Comparison of ENCODE assay signal across 28 cellular contexts in the genomic region with DNA sequence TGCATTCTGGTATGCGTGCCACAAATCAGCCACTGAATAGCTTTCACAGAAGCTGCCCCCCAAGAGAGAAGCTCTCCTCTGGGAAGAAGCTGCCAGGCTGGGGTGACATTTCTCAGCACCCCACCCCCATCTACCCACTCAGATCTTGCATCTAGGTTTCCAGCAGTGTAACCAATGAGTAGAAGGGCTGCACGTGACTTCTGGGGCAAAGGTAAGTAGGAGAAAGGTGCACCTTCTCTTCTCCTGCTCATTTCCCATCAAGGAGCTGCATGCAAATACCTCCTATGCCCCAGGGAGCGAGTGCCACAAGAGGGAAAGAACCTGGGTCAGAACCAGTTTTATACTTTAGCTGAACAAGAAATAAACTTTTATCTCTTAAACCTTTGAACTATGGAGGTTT.
"Had no signal": no experiment of that assay in that cellular context is flagged by ENCODE, and none has a peak within 500 bp of the region (broad histone marks: within the 10 kb centered on the region; RNA-seq: fewer than 3 reads in every experiment).

No MANE protein-coding gene starts in this region.

- H3K36me3 ChIP-seq: neutrophil, pancreas, suprapubic skin, tibial artery, transverse colon, upper lobe of right lung, uterus had no signal

- FAIRE-seq: pancreas had no signal

- H3K27ac ChIP-seq: neutrophil, pancreas, psoas muscle, skin epidermis, suprapubic skin, testis, tibial artery, transverse colon, upper lobe of right lung, uterus had no signal

- H3K36me3 Mint-ChIP-seq: naive thymus-derived CD8-positive, alpha-beta T cell; natural killer cell treated with Interleukin-12 subunit alpha and Interleukin-12 subunit beta and Interleukin-15 and Interleukin-18, amount 100 ng/mL, for 72 hours; type B pancreatic cell had no signal

- H3K9me3 Mint-ChIP-seq: natural killer cell treated with Interleukin-12 subunit alpha and Interleukin-12 subunit beta and Interleukin-15 and Interleukin-18, amount 100 ng/mL, for 72 hours; type B pancreatic cell had no signal

- H3K9me3 ChIP-seq: neutrophil, suprapubic skin, testis, upper lobe of right lung, uterus had no signal

- H3K4me3 ChIP-seq: pancreas, psoas muscle, skin epidermis, suprapubic skin, testis, tibial artery, transverse colon, upper lobe of right lung, uterus had no signal

- ATAC-seq: naive thymus-derived CD8-positive, alpha-beta T cell; pancreas; psoas muscle; right cardiac atrium; sciatic nerve; stimulated activated memory B cell treated with anti-CD40 and anti-IgM and Interleukin-4, amounts not matched to agents 10 μg/mL and 1 μg/mL and 100 μg/mL, for 72 hours; stimulated activated naive CD8-positive, alpha-beta T cell treated with anti-CD3 and anti-CD28 coated beads, Interleukin-15, amount 100 ng/mL, for 72 hours; stimulated activated naive CD8-positive, alpha-beta T cell treated with anti-CD3 and anti-CD28 coated beads, Interleukin-15, Interleukin-2, amounts not matched to agents 100 U/mL and 50 U/mL, for 24 hours; upper lobe of right lung had no signal

- H3K4me1 Mint-ChIP-seq: naive B cell; naive thymus-derived CD8-positive, alpha-beta T cell; nephron progenitor cell; neural crest cell had no signal

- DNase-seq: naive B cell; naive thymus-derived CD8-positive, alpha-beta T cell; nephron progenitor cell; nucleus accumbens; pancreas; psoas muscle; right cardiac atrium; stimulated activated CD4-positive, alpha-beta T cell treated with anti-CD3 and anti-CD28 coated beads, Interleukin-15, amount 100 ng/mL, for 24 hours; stimulated activated CD4-positive, alpha-beta T cell treated with anti-CD3 and anti-CD28 coated beads, Interleukin-4, amount 100 ng/mL, for 1 hour; stimulated activated CD4-positive, alpha-beta T cell treated with anti-CD3 and anti-CD28 coated beads, Interleukin-4, amount 100 ng/mL, for 4 hours; stimulated activated CD8-positive, alpha-beta memory T cell treated with anti-CD3 and anti-CD28 coated beads, Interleukin-4, amount 100 ng/mL, for 48 hours; stimulated activated naive CD4-positive, alpha-beta T cell; stimulated activated naive CD8-positive, alpha-beta T cell treated with anti-CD3 and anti-CD28 coated beads, Interleukin-15, amount 100 ng/mL, for 72 hours; stimulated activated naive CD8-positive, alpha-beta T cell treated with anti-CD3 and anti-CD28 coated beads, Interleukin-15, Interleukin-2, amounts not matched to agents 100 U/mL and 50 U/mL, for 24 hours; substantia nigra; testis; tibial artery; transverse colon; upper lobe of right lung; uterus had no signal

- H3K4me3 Mint-ChIP-seq: naive thymus-derived CD8-positive, alpha-beta T cell; natural killer cell treated with Interleukin-12 subunit alpha and Interleukin-12 subunit beta and Interleukin-15 and Interleukin-18, amount 100 ng/mL, for 72 hours; nephron progenitor cell; neural crest cell; stimulated activated memory B cell treated with anti-CD40 and anti-IgM and Interleukin-4, amounts not matched to agents 10 μg/mL and 1 μg/mL and 100 μg/mL, for 72 hours; stimulated activated naive CD8-positive, alpha-beta T cell treated with anti-CD3 and anti-CD28 coated beads, Interleukin-15, amount 100 ng/mL, for 72 hours; type B pancreatic cell had no signal

- H3K27me3 Mint-ChIP-seq: naive B cell; stimulated activated memory B cell treated with anti-CD40 and anti-IgM and Interleukin-4, amounts not matched to agents 10 μg/mL and 1 μg/mL and 100 μg/mL, for 72 hours had no signal

- H3K27ac Mint-ChIP-seq: naive thymus-derived CD8-positive, alpha-beta T cell; natural killer cell treated with Interleukin-12 subunit alpha and Interleukin-12 subunit beta and Interleukin-15 and Interleukin-18, amount 100 ng/mL, for 72 hours; nephron progenitor cell; stimulated activated memory B cell treated with anti-CD40 and anti-IgM and Interleukin-4, amounts not matched to agents 10 μg/mL and 1 μg/mL and 100 μg/mL, for 72 hours; stimulated activated naive CD8-positive, alpha-beta T cell treated with anti-CD3 and anti-CD28 coated beads, Interleukin-15, amount 100 ng/mL, for 72 hours; type B pancreatic cell had no signal

- H3K27me3 ChIP-seq: neutrophil, pancreas, suprapubic skin, testis, tibial artery, transverse colon, upper lobe of right lung, uterus had no signal

- H3K4me1 ChIP-seq: pancreas, psoas muscle, suprapubic skin, testis, tibial artery, transverse colon, upper lobe of right lung, uterus had no signal
